Comparison of ENCODE assay signal across 1 cellular context in genomic region chr12:121661353-121662105, GRCh38. TPM values are rescaled to one million over a fixed set of nuclear protein-coding genes. Genes with fewer than 3 reads are reported as not detected.
"Had no signal": no experiment of that assay in that cellular context is flagged by ENCODE, and none has a peak within 500 bp of the region (broad histone marks: within the 10 kb centered on the region; RNA-seq: fewer than 3 reads in every experiment).

No MANE protein-coding gene starts in this region.

RNA-seq across cellular contexts. Expression of gene MORN3, which starts 7.9 kb away (rescaled TPM):
- total RNA-seq: fibroblast of villous mesenchyme had no signal
